Comparison of ENCODE assay signal across 30 cellular contexts in the genomic region with DNA sequence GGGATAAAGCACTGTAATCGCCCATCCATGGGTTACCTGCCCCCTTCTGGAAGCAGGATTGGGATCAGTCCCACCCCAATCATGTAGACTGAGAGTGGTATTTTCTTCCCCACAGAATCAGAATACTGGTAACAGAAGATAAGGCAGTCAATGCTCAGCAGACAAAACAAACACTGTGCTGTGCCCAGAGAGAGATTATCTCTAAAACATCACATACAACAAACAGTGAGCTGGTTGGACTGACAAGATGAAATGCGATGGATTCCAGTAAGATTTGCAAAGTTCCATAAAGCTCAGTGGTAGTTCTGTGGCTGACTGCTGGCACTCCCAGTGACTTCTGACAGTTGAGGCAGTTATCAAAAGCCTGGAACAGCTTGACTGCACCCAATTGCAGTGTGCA.
"Had no signal": no experiment of that assay in that cellular context is flagged by ENCODE, and none has a peak within 500 bp of the region (broad histone marks: within the 10 kb centered on the region; RNA-seq: fewer than 3 reads in every experiment).

No MANE protein-coding gene starts in this region.

- H3K4me3 Mint-ChIP-seq: activated CD4-positive, alpha-beta memory T cell treated with anti-CD3 and anti-CD28 coated beads for 36 hours; activated CD8-positive, alpha-beta memory T cell treated with anti-CD3 and anti-CD28 coated beads, Interleukin-2, amount 10 ng/mL, durations not matched to agents 7 days and 5 days; activated CD8-positive, alpha-beta T cell treated with anti-CD3 and anti-CD28 coated beads, Interleukin-2, amount 10 ng/mL, durations not matched to agents 7 days and 5 days; activated naive CD4-positive, alpha-beta T cell treated with anti-CD3 and anti-CD28 coated beads for 36 hours; activated naive CD4-positive, alpha-beta T cell treated with anti-CD3 and anti-CD28 coated beads, Interleukin-2, amount 50 U/mL, for 24 hours; activated naive CD8-positive, alpha-beta T cell treated with anti-CD3 and anti-CD28 coated beads, Interleukin-2, amount 10 ng/mL, durations not matched to agents 7 days and 5 days; activated T-helper 1 cell treated with anti-CD3 and anti-CD28 coated beads, Interleukin-12 subunit alpha, Interleukin-12 subunit beta, Interleukin-2, Interleukin-4 antibody, amounts not matched to agents 30 ng/mL and 10 ng/mL and 1 ng/mL, durations not matched to agents 14 hours and 24 hours and 36 hours; brain; T-helper 17 cell; T-helper 2 cell treated with Interferon-gamma antibody and Interleukin-4, amounts not matched to agents 5 μg/mL and 100 μg/mL, for 36 hours; WTC11 had no signal

- H3K27me3 ChIP-seq: ascending aorta, breast epithelium, cardiac muscle cell, colonic mucosa had no signal

- H3K4me1 Mint-ChIP-seq: activated CD8-positive, alpha-beta memory T cell treated with anti-CD3 and anti-CD28 coated beads, Interleukin-2, amount 10 ng/mL, durations not matched to agents 7 days and 5 days; activated naive CD4-positive, alpha-beta T cell treated with anti-CD3 and anti-CD28 coated beads, Interleukin-2, amount 50 U/mL, for 24 hours; activated naive CD8-positive, alpha-beta T cell treated with anti-CD3 and anti-CD28 coated beads, Interleukin-2, amount 10 ng/mL, durations not matched to agents 7 days and 5 days; T-helper 17 cell had no signal

- H3K27ac Mint-ChIP-seq: activated CD4-positive, alpha-beta memory T cell treated with anti-CD3 and anti-CD28 coated beads for 36 hours; activated CD8-positive, alpha-beta memory T cell treated with anti-CD3 and anti-CD28 coated beads, Interleukin-2, amount 10 ng/mL, durations not matched to agents 7 days and 5 days; activated CD8-positive, alpha-beta T cell treated with anti-CD3 and anti-CD28 coated beads, Interleukin-2, amount 10 ng/mL, durations not matched to agents 7 days and 5 days; activated naive CD4-positive, alpha-beta T cell treated with anti-CD3 and anti-CD28 coated beads for 36 hours; activated naive CD4-positive, alpha-beta T cell treated with anti-CD3 and anti-CD28 coated beads, Interleukin-2, amount 50 U/mL, for 24 hours; activated naive CD8-positive, alpha-beta T cell treated with anti-CD3 and anti-CD28 coated beads, Interleukin-2, amount 10 ng/mL, durations not matched to agents 7 days and 5 days; activated T-helper 1 cell treated with anti-CD3 and anti-CD28 coated beads, Interleukin-12 subunit alpha, Interleukin-12 subunit beta, Interleukin-2, Interleukin-4 antibody, amounts not matched to agents 30 ng/mL and 10 ng/mL and 1 ng/mL, durations not matched to agents 14 hours and 24 hours and 36 hours; activated T-helper 2 cell treated with anti-CD3 and anti-CD28 coated beads, Interferon-gamma antibody, Interleukin-2, Interleukin-4, amounts not matched to agents 10 μg/mL and 5 μg/mL and 100 μg/mL, durations not matched to agents 14 hours and 24 hours and 36 hours; T-helper 17 cell; T-helper 2 cell treated with Interferon-gamma antibody and Interleukin-4, amounts not matched to agents 5 μg/mL and 100 μg/mL, for 36 hours; WTC11 had no signal

- H3K27me3 Mint-ChIP-seq: activated CD8-positive, alpha-beta memory T cell treated with anti-CD3 and anti-CD28 coated beads, Interleukin-2, amount 10 ng/mL, durations not matched to agents 7 days and 5 days had no signal

- H3K36me3 Mint-ChIP-seq: activated CD4-positive, alpha-beta memory T cell treated with anti-CD3 and anti-CD28 coated beads for 36 hours; activated CD8-positive, alpha-beta memory T cell treated with anti-CD3 and anti-CD28 coated beads, Interleukin-2, amount 10 ng/mL, durations not matched to agents 7 days and 5 days; activated naive CD4-positive, alpha-beta T cell treated with anti-CD3 and anti-CD28 coated beads, Interleukin-2, amount 50 U/mL, for 24 hours; activated naive CD8-positive, alpha-beta T cell treated with anti-CD3 and anti-CD28 coated beads, Interleukin-2, amount 10 ng/mL, durations not matched to agents 7 days and 5 days; brain; WTC11 had no signal

- DNase-seq: activated CD4-positive, alpha-beta memory T cell treated with anti-CD3 and anti-CD28 coated beads for 36 hours; activated CD4-positive, alpha-beta T cell treated with anti-CD3 and anti-CD28 coated beads for 1 hour; activated CD4-positive, alpha-beta T cell treated with anti-CD3 and anti-CD28 coated beads for 48 hours; activated CD8-positive, alpha-beta memory T cell treated with anti-CD3 and anti-CD28 coated beads, Interleukin-2, amount 10 ng/mL, durations not matched to agents 7 days and 5 days; activated CD8-positive, alpha-beta memory T cell treated with anti-CD3 and anti-CD28 coated beads, Interleukin-2, amount 50 U/mL, for 4 hours; activated CD8-positive, alpha-beta T cell treated with anti-CD3 and anti-CD28 coated beads, Interleukin-2, amount 10 ng/mL, durations not matched to agents 7 days and 5 days; activated effector memory CD4-positive, alpha-beta T cell treated with anti-CD3 and anti-CD28 coated beads, Interleukin-2, amount 50 U/mL, for 16 hours; activated naive CD4-positive, alpha-beta T cell treated with anti-CD3 and anti-CD28 coated beads for 36 hours; activated naive CD8-positive, alpha-beta T cell treated with anti-CD3 and anti-CD28 coated beads, Interleukin-2, amount 10 ng/mL, durations not matched to agents 7 days and 5 days; activated T-cell treated with anti-CD3 and anti-CD28 coated beads, Interleukin-2, amount 50 U/mL, for 1 hour; activated T-cell treated with anti-CD3 and anti-CD28 coated beads, Interleukin-2, amount 50 U/mL, for 48 hours; central memory CD4-positive, alpha-beta T cell; cerebellar nuclear complex; colonic mucosa; effector CD8-positive, alpha-beta T cell; foreskin fibroblast; T-helper 1 cell; T-helper 17 cell; T1000 had no signal

- ATAC-seq: activated CD8-positive, alpha-beta memory T cell treated with anti-CD3 and anti-CD28 coated beads, Interleukin-2, amount 10 ng/mL, durations not matched to agents 7 days and 5 days; activated CD8-positive, alpha-beta T cell treated with anti-CD3 and anti-CD28 coated beads, Interleukin-2, amount 10 ng/mL, durations not matched to agents 7 days and 5 days; esophagus mucosa; T-helper 17 cell; WTC11 had no signal

- FAIRE-seq: frontal cortex had no signal

- H3K4me1 ChIP-seq: ascending aorta, breast epithelium, colonic mucosa had no signal

- H3K9me3 Mint-ChIP-seq: activated CD4-positive, alpha-beta memory T cell treated with anti-CD3 and anti-CD28 coated beads for 36 hours; activated naive CD4-positive, alpha-beta T cell treated with anti-CD3 and anti-CD28 coated beads for 36 hours; activated naive CD4-positive, alpha-beta T cell treated with anti-CD3 and anti-CD28 coated beads, Interleukin-2, amount 50 U/mL, for 24 hours; activated naive CD8-positive, alpha-beta T cell treated with anti-CD3 and anti-CD28 coated beads, Interleukin-2, amount 10 ng/mL, durations not matched to agents 7 days and 5 days; activated T-helper 1 cell treated with anti-CD3 and anti-CD28 coated beads, Interleukin-12 subunit alpha, Interleukin-12 subunit beta, Interleukin-2, Interleukin-4 antibody, amounts not matched to agents 30 ng/mL and 10 ng/mL and 1 ng/mL, durations not matched to agents 14 hours and 24 hours and 36 hours; activated T-helper 2 cell treated with anti-CD3 and anti-CD28 coated beads, Interferon-gamma antibody, Interleukin-2, Interleukin-4, amounts not matched to agents 10 μg/mL and 5 μg/mL and 100 μg/mL, durations not matched to agents 14 hours and 24 hours and 36 hours; T-helper 2 cell treated with Interferon-gamma antibody and Interleukin-4, amounts not matched to agents 5 μg/mL and 100 μg/mL, for 36 hours; WTC11 had no signal

- H3K27ac ChIP-seq: ascending aorta, breast epithelium, cardiac muscle cell, colonic mucosa had no signal

- H3K4me3 ChIP-seq: ascending aorta, breast epithelium, cardiac muscle cell, colonic mucosa had no signal

- H3K36me3 ChIP-seq: ascending aorta, breast epithelium, cardiac muscle cell, colonic mucosa had no signal

- H3K9me3 ChIP-seq: ascending aorta, breast epithelium, colonic mucosa had no signal
